ENCODE assay signal across 18 cellular contexts in the genomic region with DNA sequence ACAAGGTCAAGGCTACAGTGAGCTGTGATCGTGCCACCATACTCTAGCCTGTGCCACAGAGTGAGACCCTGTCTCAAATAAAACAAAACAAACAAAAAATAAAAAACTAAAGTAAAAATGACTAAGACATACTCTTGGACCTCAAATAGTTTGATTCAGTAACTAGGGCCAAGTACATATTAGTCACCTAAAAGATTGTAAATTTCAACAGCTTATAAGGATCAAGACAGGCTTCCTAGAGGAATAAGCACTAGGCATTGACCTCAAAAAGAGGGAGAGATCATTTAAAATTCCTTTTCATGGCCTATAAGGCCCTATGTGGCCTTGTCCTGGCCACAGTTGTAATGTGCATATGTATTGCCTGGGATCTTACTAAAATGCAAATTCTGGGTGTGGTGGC. TPM values are rescaled to one million over a fixed set of nuclear protein-coding genes. Genes with fewer than 3 reads are reported as not detected.
DNase-seq lines count a peak whose midpoint lies in the region; TF ChIP-seq lines count a peak whose summit lies in the region.
"Had no signal": no experiment of that assay in that cellular context is flagged by ENCODE, and none has a peak within 500 bp of the region (broad histone marks: within the 10 kb centered on the region; RNA-seq: fewer than 3 reads in every experiment).

No MANE protein-coding gene starts in this region.

- no peak overlapping the region for H3K4me3 ChIP-seq in PC-9
- H3K4me3 ChIP-seq in fibroblast of mammary gland (ENCODE audit: control insufficient read depth, low read depth, low read length): no peak overlapping the region
- H3K4me3 ChIP-seq: A549, GM23338, K562, SK-N-MC had no signal

- peak; percentile 43 for DNase-seq in GM03348 (ENCODE audit: low spot score)
- peak in 1 of 2 experiments; percentile 53 for DNase-seq in PC-9
- peak; percentile 78 for DNase-seq in fibroblast of mammary gland (ENCODE audit: low read depth)
- peak; percentile 16 for DNase-seq in stromal cell of bone marrow (ENCODE audit: low read depth)
- no peak for DNase-seq in CD14-positive monocyte (ENCODE audit: low spot score)
- DNase-seq in glutamatergic neuron: no peak
- DNase-seq in pons (ENCODE audit: low spot score): no peak
- DNase-seq: C1 segment of cervical spinal cord; DMS79; NCI-H1105; NCI-H1694; NCI-H2081 treated with DMSO at 0.1 percent for 48 hours; NK-92 treated with Interleukin-12 subunit alpha and Interleukin-12 subunit beta, amount 100 ng/mL, for 24 hours; SHP77 had no signal

- H3K4me2 ChIP-seq in PC-9: no peak overlapping the region
- H3K4me2 ChIP-seq: A549, GM23338 had no signal

- POLR2A ChIA-PET in PC-9 (lab: Charles Lee; ENCODE audit: unreplicated experiment): no interaction called here

- peak overlapping the region; percentile 74; the same call in 1 of the 2 replicates for H3K27ac ChIP-seq in PC-9
- H3K27ac ChIP-seq: SK-N-MC had no signal

- H4K20me1 ChIP-seq in PC-9 (ENCODE audit: insufficient read depth): no peaks in the 10 kb centered on the region

- H3K36me3 Mint-ChIP-seq in CD14-positive monocyte (no peaks in the 10 kb centered on the region), glutamatergic neuron (ENCODE audit: unreplicated experiment) (peaks cover 4% of the 10 kb centered on the region)

- H3K9me3 Mint-ChIP-seq in CD14-positive monocyte (peaks cover 4 to 12% (median 8%) of the 10 kb centered on the region in 7 donors), glutamatergic neuron (ENCODE audit: unreplicated experiment) (peaks cover 2% of the 10 kb centered on the region)

- CTCF ChIA-PET in PC-9 (lab: Charles Lee): no interaction called here

- H3K9me3 ChIP-seq in PC-9 (ENCODE audit: insufficient read depth, low read depth): no peaks in the 10 kb centered on the region

- H3K4me1 ChIP-seq in PC-9 (replicated peaks; ENCODE audit: insufficient read depth): peaks cover 91% of the 10 kb centered on the region

- intact Hi-C loops in PC-9 (cut with micrococcal nuclease; ENCODE audit: unreplicated experiment): no loop called here
- intact Hi-C loops in CD14-positive monocyte (cut with micrococcal nuclease): no loop called here

- H3K4me1 Mint-ChIP-seq in CD14-positive monocyte (no peaks in the 10 kb centered on the region), glutamatergic neuron (ENCODE audit: low read depth, unreplicated experiment) (no peaks in the 10 kb centered on the region)

- no peak overlapping the region for H2AFZ ChIP-seq in PC-9
- H2AFZ ChIP-seq: GM23338 had no signal

- H3K27me3 Mint-ChIP-seq in CD14-positive monocyte (ENCODE audit: low read depth in 3 of 3): peaks cover 0 to 6% (median 3%) of the 10 kb centered on the region in 3 donors
- peaks cover 7% of the 10 kb centered on the region for H3K27me3 Mint-ChIP-seq in glutamatergic neuron (ENCODE audit: unreplicated experiment)

- H3K36me3 ChIP-seq in PC-9 (ENCODE audit: low read depth): peaks cover 4% of the 10 kb centered on the region; the same call in 1 of the 2 replicates

- no peaks in the 10 kb centered on the region for H3K9me2 ChIP-seq in PC-9 (ENCODE audit: insufficient read depth)

- TF ChIP-seq CTCF in PC-9 (conservative IDR thresholded peaks at IDR 0.05) (no peak), fibroblast of mammary gland (conservative IDR thresholded peaks at IDR 0.05; ENCODE audit: control insufficient read depth, insufficient read depth, low read depth, low read length) (no peak), CD14-positive monocyte (IDR thresholded peaks at IDR 0.05) (no peak), glutamatergic neuron (IDR thresholded peaks at IDR 0.05; ENCODE audit: partially characterized antibody, unreplicated experiment) (no peak)

- H3F3A ChIP-seq in PC-9 (ENCODE audit: insufficient read depth, low read depth): peaks cover 79% of the 10 kb centered on the region

- H3K27ac Mint-ChIP-seq in CD14-positive monocyte: no peak overlapping the region
- no peak overlapping the region for H3K27ac Mint-ChIP-seq in glutamatergic neuron (ENCODE audit: unreplicated experiment)
- H3K27ac Mint-ChIP-seq: GM23338 had no signal

- H3K79me2 ChIP-seq in PC-9 (ENCODE audit: low read depth): peaks cover 18% of the 10 kb centered on the region

- H3K4me3 Mint-ChIP-seq in CD14-positive monocyte (no peak overlapping the region), glutamatergic neuron (ENCODE audit: unreplicated experiment) (no peak overlapping the region)
- H3K4me3 Mint-ChIP-seq: GM23338 had no signal

- BruUV-seq in PC-9 (replicated peaks; lab: Mats Ljungman, UMichigan): no TSS peak

- no peaks in the 10 kb centered on the region for H3K27me3 ChIP-seq in PC-9 (ENCODE audit: insufficient read depth, low read depth)

RNA-seq across cellular contexts. Expression of gene CHST11, which starts 46.0 kb away (rescaled TPM):
- total RNA-seq in PC-9 (2021): 39.9 and 52.2 TPM in 2 replicates
- 10 to 100 TPM; 44.4 to 48.4 TPM for polyA plus RNA-seq in CD14-positive monocyte
- total RNA-seq in glutamatergic neuron (ENCODE audit: unreplicated experiment): 11.5 TPM

Comparison
In these comparisons a context has a peak if more than half of its experiments do, and no peak if none do; other contexts are left out.
1. DNase-seq: peak in GM03348 (single experiment), fibroblast of mammary gland (single experiment) and stromal cell of bone marrow (single experiment); none in CD14-positive monocyte (single experiment), glutamatergic neuron (single experiment) and pons (single experiment).